Comparison of ENCODE assay signal across 26 cellular contexts in genomic region chr7:28961972-28962371, GRCh38. TPM values are rescaled to one million over a fixed set of nuclear protein-coding genes. Genes with fewer than 3 reads are reported as not detected.
"Had no signal": no experiment of that assay in that cellular context is flagged by ENCODE, and none has a peak within 500 bp of the region (broad histone marks: within the 10 kb centered on the region; RNA-seq: fewer than 3 reads in every experiment).

No MANE protein-coding gene starts in this region.

- H3K36me3 ChIP-seq: cardiac muscle cell, colonic mucosa, gastrocnemius medialis, left lung, lower lobe of right lung, right lobe of liver, thoracic aorta, upper lobe of left lung had no signal

- H3K27me3 ChIP-seq: right lobe of liver had no signal

- H3K9me3 Mint-ChIP-seq: activated B cell treated with CpG ODN at 0.5 μM for 24 hours, natural killer cell had no signal

- H3K9me3 ChIP-seq: colonic mucosa, gastrocnemius medialis, left lung, lower lobe of right lung, right lobe of liver, thoracic aorta, upper lobe of left lung had no signal

- H3K27ac ChIP-seq: cardiac muscle cell, colonic mucosa, gastrocnemius medialis, hepatocyte, left lung, lower lobe of right lung, right lobe of liver, thoracic aorta, upper lobe of left lung had no signal

- H3K27ac Mint-ChIP-seq: activated B cell treated with CpG ODN at 0.5 μM for 24 hours; activated naive CD8-positive, alpha-beta T cell; brain; natural killer cell had no signal

- H3K36me3 Mint-ChIP-seq: activated naive CD8-positive, alpha-beta T cell; brain; natural killer cell had no signal

- H2AFZ ChIP-seq: hepatocyte had no signal

- H3K79me2 ChIP-seq: hepatocyte had no signal

- H3K4me1 ChIP-seq: colonic mucosa had no signal

- DNase-seq: activated B cell treated with CpG ODN at 0.5 μM for 24 hours; activated CD4-positive, alpha-beta T cell treated with anti-CD3 and anti-CD28 coated beads, Interleukin-2, amount 50 U/mL, for 4 hours; activated effector memory CD4-positive, alpha-beta T cell treated with Interleukin-2 at 50 U/mL for 16 hours; activated naive CD4-positive, alpha-beta T cell treated with Interleukin-2 at 50 U/mL for 16 hours; activated T-cell treated with anti-CD3 and anti-CD28 coated beads for 4 hours; cerebellar nuclear complex; colonic mucosa; effector CD8-positive, alpha-beta T cell; gastrocnemius medialis; kidney glomerular epithelial cell; left lung; lower lobe of right lung; mesenchymal stem cell; natural killer cell; right lobe of liver; stimulated activated CD4-positive, alpha-beta T cell treated with anti-CD3 and anti-CD28 coated beads, Interleukin-12 subunit alpha, Interleukin-12 subunit beta, amount 100 ng/mL, for 4 hours; stimulated activated CD4-positive, alpha-beta T cell treated with anti-CD3 and anti-CD28 coated beads, Interleukin-4, amount 100 ng/mL, for 1 hour; stimulated activated naive CD8-positive, alpha-beta T cell treated with anti-CD3 and anti-CD28 coated beads, Interleukin-15, Interleukin-2, amounts not matched to agents 100 U/mL and 50 U/mL, for 24 hours; T-helper 2 cell had no signal

- H3K4me2 ChIP-seq: hepatocyte had no signal

- H3K4me3 ChIP-seq: cardiac muscle cell, colonic mucosa, gastrocnemius medialis, hepatocyte, left lung, lower lobe of right lung, right lobe of liver, thoracic aorta, upper lobe of left lung had no signal

- ATAC-seq: gastrocnemius medialis; left lung; lower lobe of right lung; natural killer cell; right lobe of liver; stimulated activated naive CD8-positive, alpha-beta T cell treated with anti-CD3 and anti-CD28 coated beads, Interleukin-15, Interleukin-2, amounts not matched to agents 100 U/mL and 50 U/mL, for 24 hours had no signal

- H3K4me3 Mint-ChIP-seq: activated B cell treated with CpG ODN at 0.5 μM for 24 hours; activated naive CD8-positive, alpha-beta T cell; brain; natural killer cell had no signal

RNA-seq across cellular contexts. Expression of gene TRIL, which starts 3.8 kb away (rescaled TPM):
- total RNA-seq: activated B cell treated with CpG ODN at 0.5 μM for 24 hours, mononuclear cell had no signal
